In the genomic region with DNA sequence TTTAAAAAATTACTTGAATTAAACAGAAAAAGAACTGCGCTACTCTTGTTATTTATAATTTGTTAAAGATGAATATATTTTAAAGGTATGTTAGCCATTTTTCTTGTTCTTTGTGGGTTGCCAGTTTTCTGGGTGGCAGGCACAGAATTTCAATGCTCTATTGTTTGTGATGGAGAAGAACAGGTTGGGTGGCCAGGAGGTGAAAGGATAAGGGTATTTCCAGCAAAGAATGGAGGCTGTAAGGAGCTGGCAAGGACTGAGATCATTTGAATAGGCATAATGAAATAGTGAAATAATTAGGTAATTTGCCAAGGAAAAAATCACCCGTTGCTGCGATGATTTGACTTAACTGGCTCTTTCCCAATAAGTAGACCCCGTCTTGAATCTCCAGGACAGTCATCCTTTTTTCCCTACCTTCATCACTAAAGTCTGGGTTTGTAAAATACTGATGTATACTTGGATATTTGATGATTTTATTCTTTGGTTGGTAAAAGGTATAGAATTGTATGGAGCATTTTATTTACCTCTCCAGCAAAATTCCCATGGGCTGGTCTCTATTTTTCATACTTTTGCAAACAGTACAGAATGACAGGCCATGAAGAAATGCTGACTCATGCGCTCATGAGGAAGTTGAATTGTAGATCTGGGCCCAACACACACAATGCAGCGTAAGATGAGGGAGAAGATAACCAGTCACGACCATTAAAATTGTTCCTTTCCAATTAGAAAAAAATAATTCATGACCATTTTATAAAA, we compare ENCODE assay signal across 10 cellular contexts. TPM values are rescaled to one million over a fixed set of nuclear protein-coding genes. Genes with fewer than 3 reads are reported as not detected.
DNase-seq lines count a peak whose midpoint lies in the region; ATAC-seq and TF ChIP-seq lines count a peak whose summit lies in the region.
"Had no signal": no experiment of that assay in that cellular context is flagged by ENCODE, and none has a peak within 500 bp of the region (broad histone marks: within the 10 kb centered on the region; RNA-seq: fewer than 3 reads in every experiment).

No MANE protein-coding gene starts in this region.

- DNase-seq in HCEC 1CT (peak; percentile 59), PC-9 (peak; percentile 47 to 82), epithelial cell of esophagus (ENCODE audit: low read depth) (peak; percentile 86), prostate gland (ENCODE audit: low spot score) (peak; percentile 41), NCI-H345 treated with DMSO at 0.1 percent for 48 hours (lab: John Stamatoyannopoulos, UW; ENCODE audit: unreplicated experiment) (no peak), left cardiac atrium (no peak)
- DNase-seq: NCI-H446 treated with DMSO at 0.1 percent for 48 hours, nucleus accumbens had no signal

- H3K4me3 ChIP-seq in PC-9 (peak overlapping the region; percentile 26; the same call in 1 of the 2 replicates), epithelial cell of esophagus (ENCODE audit: low read length) (no peak overlapping the region), prostate gland (no peak overlapping the region)

- 41% methylated on average over 7 of the region's 7 CpGs for WGBS in prostate gland

- POLR2A ChIA-PET in PC-9 (lab: Charles Lee; ENCODE audit: unreplicated experiment) = interaction anchor here (0.7 kb wide), 1 partner anchor 714 kb away, joined by 6 read pairs; a partner anchor contains a TSS

- peaks cover 42% of the 10 kb centered on the region for H3K4me1 ChIP-seq in PC-9 (replicated peaks; ENCODE audit: insufficient read depth)
- H3K4me1 ChIP-seq in prostate gland (replicated peaks) = peaks cover 5% of the 10 kb centered on the region

- H3K36me3 ChIP-seq in PC-9 (ENCODE audit: low read depth) (no peaks in the 10 kb centered on the region), prostate gland (no peaks in the 10 kb centered on the region)

- H3K4me2 ChIP-seq in PC-9 = peak overlapping the region; percentile 68

- H3K9me2 ChIP-seq in PC-9 (ENCODE audit: insufficient read depth) = no peaks in the 10 kb centered on the region

- H3K27ac ChIP-seq in PC-9 (peak overlapping the region; percentile 99), prostate gland (peak overlapping the region in 1 of 2 donors; percentile 16)

- ATAC-seq in HG03135 (IDR thresholded peaks at IDR 0.05; ENCODE audit: unreplicated experiment) (no peak), left cardiac atrium (no peak), GM19397 (IDR thresholded peaks at IDR 0.05; ENCODE audit: unreplicated experiment) (no peak)

- no peaks in the 10 kb centered on the region for H3K9me3 ChIP-seq in PC-9 (ENCODE audit: insufficient read depth, low read depth)
- H3K9me3 ChIP-seq in prostate gland = no peaks in the 10 kb centered on the region

- TF ChIP-seq POLR2A in prostate gland (IDR thresholded peaks at IDR 0.05) = no peak

- 0 out of 2 replicates have a peak, but pooled peaks cover 3% of the 10 kb centered on the region for H3K79me2 ChIP-seq in PC-9 (ENCODE audit: low read depth)

- no peaks in the 10 kb centered on the region for H4K20me1 ChIP-seq in PC-9 (ENCODE audit: insufficient read depth)

- H3K27me3 ChIP-seq in PC-9 (ENCODE audit: insufficient read depth, low read depth) (no peaks in the 10 kb centered on the region), prostate gland (replicated peaks; ENCODE audit: insufficient read depth) (no peaks in the 10 kb centered on the region)

- TF ChIP-seq CTCF in PC-9 (conservative IDR thresholded peaks at IDR 0.05) (no peak), epithelial cell of esophagus (IDR thresholded peaks at IDR 0.05; ENCODE audit: insufficient read depth, low read depth, low read length, missing control alignments) (no peak), prostate gland (IDR thresholded peaks at IDR 0.05) (no peak)

- peaks cover 36% of the 10 kb centered on the region for H3F3A ChIP-seq in PC-9 (ENCODE audit: insufficient read depth, low read depth)

- H2AFZ ChIP-seq in PC-9 = peak overlapping the region; percentile 52; the same call in 1 of the 2 replicates

- no TSS peak for BruUV-seq in PC-9 (replicated peaks; lab: Mats Ljungman, UMichigan)

- intact Hi-C loops in PC-9 (cut with micrococcal nuclease; ENCODE audit: unreplicated experiment) = loop anchor here (2.0 to 10.0 kb wide), 3 partner anchors 176 to 240 kb away; a partner anchor contains a TSS
- intact Hi-C loops in prostate gland (cut with DNase I) = loop anchor here (10.0 kb wide), 2 partner anchors 106 to 226 kb away; a partner anchor contains a TSS
- intact Hi-C loops in left cardiac atrium (cut with DNase I) = loop anchor here in 1 of 2 donors (10.0 kb wide), 1 partner anchor 286 kb away; no protein-coding TSS in a partner anchor

- CTCF ChIA-PET in PC-9 (lab: Charles Lee) = no interaction called here

RNA-seq across cellular contexts. Expression of a gene that starts 2.5 kb away (rescaled TPM):
- total RNA-seq in PC-9 (2021) = 28.4 and 35.7 TPM in 2 replicates
- total RNA-seq in prostate gland = 10 to 100 TPM; 22.9 to 58.2 TPM
- total RNA-seq in left cardiac atrium = 1 to 10 TPM; 3.5 to 4.1 TPM

Comparison
In these comparisons a context has a peak if more than half of its experiments do, and no peak if none do; other contexts are left out.
1. DNase-seq: peak in HCEC 1CT (single experiment), PC-9 (2 of 2), epithelial cell of esophagus (single experiment) and prostate gland (single experiment); none in NCI-H345 treated with DMSO at 0.1 percent for 48 hours (single experiment) and left cardiac atrium (single experiment).